In genomic region chr5:157193699-157194424, GRCh38 we compare ENCODE assay signal across 26 cellular contexts. TPM values are rescaled to one million over a fixed set of nuclear protein-coding genes. Genes with fewer than 3 reads are reported as not detected.
A peak's percentile ranks its signal among the peaks of the same experiment; 100 is the strongest.
DNase-seq lines count a peak whose midpoint lies in the region; ATAC-seq, FAIRE-seq and TF ChIP-seq lines count a peak whose summit lies in the region.
"Had no signal": no experiment of that assay in that cellular context is flagged by ENCODE, and none has a peak within 500 bp of the region (broad histone marks: within the 10 kb centered on the region; RNA-seq: fewer than 3 reads in every experiment).

No MANE protein-coding gene starts in this region.

- intact Hi-C loops in CD8-positive, alpha-beta T cell (cut with DNase I, micrococcal nuclease), result loop anchor here in 1 of 2 experiments (1.0 kb wide), 3 partner anchors 9 to 14 kb away; partner anchors contain the start of gene ITK
- intact Hi-C loops in naive thymus-derived CD4-positive, alpha-beta T cell (cut with micrococcal nuclease), result loop anchor here (1.0 to 5.0 kb wide), 6 partner anchors 9 to 37 kb away; partner anchors contain the start of gene ITK (in 1 of the 2)
- intact Hi-C loops in PC-9 (cut with micrococcal nuclease; ENCODE audit: unreplicated experiment), result no loop called here

- H3K27ac Mint-ChIP-seq in CD8-positive, alpha-beta T cell, result peak overlapping the region; percentile 95
- H3K27ac Mint-ChIP-seq in activated T-helper 17 cell treated with anti-CD3 and anti-CD28 coated beads, Interleukin-2, amount 50 U/mL, for 72 hours, result peak overlapping the region; percentile 89
- H3K27ac Mint-ChIP-seq in naive thymus-derived CD4-positive, alpha-beta T cell, result peak overlapping the region; percentile 82 to 99 (median 96)

- no peaks in the 10 kb centered on the region for H4K20me1 ChIP-seq in PC-9 (ENCODE audit: insufficient read depth)

- CTCF ChIA-PET in CD8-positive, alpha-beta T cell (lab: Charles Lee), result interaction anchor here (0.6 to 5.0 kb wide), 5 partner anchors 9 to 66 kb away, joined by 3 to 21 read pairs (median 4); no protein-coding TSS in a partner anchor
- CTCF ChIA-PET in naive thymus-derived CD4-positive, alpha-beta T cell (lab: Charles Lee), result interaction anchor here (1.1 to 1.9 kb wide), 4 partner anchors 10 to 56 kb away, joined by 3 to 6 read pairs (median 6); no protein-coding TSS in a partner anchor
- CTCF ChIA-PET in PC-9 (lab: Charles Lee), result no interaction called here

- peak; percentile 53 for ATAC-seq in CD8-positive, alpha-beta T cell
- no peak for ATAC-seq in activated T-helper 17 cell treated with anti-CD3 and anti-CD28 coated beads, Interleukin-2, amount 50 U/mL, for 72 hours (replicated peaks)
- ATAC-seq in naive thymus-derived CD4-positive, alpha-beta T cell, result peak; percentile 78
- no peak for ATAC-seq in GM21515 (IDR thresholded peaks at IDR 0.05; ENCODE audit: unreplicated experiment)
- ATAC-seq: GM12878, HCT116 had no signal

- no peaks in the 10 kb centered on the region for H3K9me3 ChIP-seq in CD8-positive, alpha-beta T cell (ENCODE audit: low read length)
- no peaks in the 10 kb centered on the region for H3K9me3 ChIP-seq in naive thymus-derived CD4-positive, alpha-beta T cell (ENCODE audit: control insufficient read depth in 2 of 3, low read length in 3 of 3)
- H3K9me3 ChIP-seq in PC-9 (ENCODE audit: insufficient read depth, low read depth), result no peaks in the 10 kb centered on the region
- H3K9me3 ChIP-seq: BE2C, thoracic aorta had no signal

- TF ChIP-seq CTCF in CD8-positive, alpha-beta T cell (IDR thresholded peaks at IDR 0.05), result no peak
- no peak for TF ChIP-seq CTCF in PC-9 (conservative IDR thresholded peaks at IDR 0.05)

- no peaks in the 10 kb centered on the region for H3K27me3 ChIP-seq in CD8-positive, alpha-beta T cell (ENCODE audit: insufficient read depth, low read length)
- no peaks in the 10 kb centered on the region for H3K27me3 ChIP-seq in naive thymus-derived CD4-positive, alpha-beta T cell (ENCODE audit: control insufficient read depth in 2 of 2, insufficient read depth in 2 of 2, low read length in 2 of 2)
- H3K27me3 ChIP-seq in PC-9 (ENCODE audit: insufficient read depth, low read depth), result peaks cover 65% of the 10 kb centered on the region

- peaks cover 12% of the 10 kb centered on the region for H3K36me3 ChIP-seq in CD8-positive, alpha-beta T cell (ENCODE audit: insufficient read depth, low read length)
- peaks cover 0 to 17% (median 0%) of the 10 kb centered on the region in 3 experiments for H3K36me3 ChIP-seq in naive thymus-derived CD4-positive, alpha-beta T cell (ENCODE audit: control insufficient read depth in 2 of 3, insufficient read depth in 3 of 3, low read length in 3 of 3)
- H3K36me3 ChIP-seq in PC-9 (ENCODE audit: low read depth), result no peaks in the 10 kb centered on the region
- H3K36me3 ChIP-seq: BE2C, thoracic aorta had no signal

- FAIRE-seq in HTR-8/SVneo (lab: Jason Lieb, UNC), result no peak
- FAIRE-seq: astrocyte, endometrium, GM12878 had no signal

- POLR2A ChIA-PET in CD8-positive, alpha-beta T cell (lab: Charles Lee), result interaction anchor here (0.7 to 6.9 kb wide), 21 partner anchors 10 to 132 kb away, joined by 3 to 52 read pairs (median 4); partner anchors contain the start of genes ITK and MED7
- POLR2A ChIA-PET in naive thymus-derived CD4-positive, alpha-beta T cell (lab: Charles Lee), result interaction anchor here (0.6 to 14.9 kb wide), 16 partner anchors 11 to 93 kb away, joined by 3 to 345 read pairs (median 4); partner anchors contain the start of gene ITK
- POLR2A ChIA-PET in PC-9 (lab: Charles Lee; ENCODE audit: unreplicated experiment), result no interaction called here

- peaks cover 77% of the 10 kb centered on the region for H3K36me3 Mint-ChIP-seq in CD8-positive, alpha-beta T cell
- peaks cover 100% of the 10 kb centered on the region for H3K36me3 Mint-ChIP-seq in activated T-helper 17 cell treated with anti-CD3 and anti-CD28 coated beads, Interleukin-2, amount 50 U/mL, for 72 hours (ENCODE audit: low read depth)
- peaks cover 15 to 68% (median 65%) of the 10 kb centered on the region in 5 donors for H3K36me3 Mint-ChIP-seq in naive thymus-derived CD4-positive, alpha-beta T cell

- BruUV-seq in PC-9 (replicated peaks; lab: Mats Ljungman, UMichigan), result no TSS peak

- no peaks in the 10 kb centered on the region for H3K27me3 Mint-ChIP-seq in CD8-positive, alpha-beta T cell (ENCODE audit: low read depth)
- no peaks in the 10 kb centered on the region for H3K27me3 Mint-ChIP-seq in activated T-helper 17 cell treated with anti-CD3 and anti-CD28 coated beads, Interleukin-2, amount 50 U/mL, for 72 hours
- H3K27me3 Mint-ChIP-seq in naive thymus-derived CD4-positive, alpha-beta T cell, result no peaks in the 10 kb centered on the region

- peak overlapping the region; percentile 71 for H3K4me3 Mint-ChIP-seq in CD8-positive, alpha-beta T cell
- peak overlapping the region; percentile 84 for H3K4me3 Mint-ChIP-seq in activated T-helper 17 cell treated with anti-CD3 and anti-CD28 coated beads, Interleukin-2, amount 50 U/mL, for 72 hours
- H3K4me3 Mint-ChIP-seq in naive thymus-derived CD4-positive, alpha-beta T cell, result peak overlapping the region; percentile 72 to 98 (median 88)

- no peak overlapping the region for H3K4me2 ChIP-seq in PC-9

- no peaks in the 10 kb centered on the region for H3K9me3 Mint-ChIP-seq in CD8-positive, alpha-beta T cell
- H3K9me3 Mint-ChIP-seq in activated T-helper 17 cell treated with anti-CD3 and anti-CD28 coated beads, Interleukin-2, amount 50 U/mL, for 72 hours, result no peaks in the 10 kb centered on the region
- H3K9me3 Mint-ChIP-seq in naive thymus-derived CD4-positive, alpha-beta T cell, result peaks cover 0 to 8% (median 0%) of the 10 kb centered on the region in 11 donors

- H3K4me3 ChIP-seq in CD8-positive, alpha-beta T cell (ENCODE audit: low read depth, low read length), result peak overlapping the region; percentile 19
- H3K4me3 ChIP-seq in Jurkat, Clone E6-1 (ENCODE audit: low read length), result no peak overlapping the region
- H3K4me3 ChIP-seq in naive thymus-derived CD4-positive, alpha-beta T cell (ENCODE audit: low read length), result peak overlapping the region; percentile 21
- no peak overlapping the region for H3K4me3 ChIP-seq in PC-9
- H3K4me3 ChIP-seq: GM12878, thoracic aorta had no signal

- peaks cover 89% of the 10 kb centered on the region for H3K4me1 Mint-ChIP-seq in CD8-positive, alpha-beta T cell (ENCODE audit: low read depth)
- H3K4me1 Mint-ChIP-seq in activated T-helper 17 cell treated with anti-CD3 and anti-CD28 coated beads, Interleukin-2, amount 50 U/mL, for 72 hours, result peaks cover 72% of the 10 kb centered on the region
- H3K4me1 Mint-ChIP-seq in naive thymus-derived CD4-positive, alpha-beta T cell, result peaks cover 56 to 97% (median 94%) of the 10 kb centered on the region in 7 donors

- peaks cover 94% of the 10 kb centered on the region for H3K4me1 ChIP-seq in CD8-positive, alpha-beta T cell (ENCODE audit: insufficient read depth, low read length)
- peaks cover 82 to 89% of the 10 kb centered on the region in 2 donors for H3K4me1 ChIP-seq in naive thymus-derived CD4-positive, alpha-beta T cell (ENCODE audit: control insufficient read depth in 2 of 2, insufficient read depth in 2 of 2, low read length in 2 of 2)
- no peaks in the 10 kb centered on the region for H3K4me1 ChIP-seq in PC-9 (replicated peaks; ENCODE audit: insufficient read depth)
- H3K4me1 ChIP-seq: BE2C had no signal

- DNase-seq in CD8-positive, alpha-beta T cell, result peak in 2 of 7 experiments; percentile 48 to 62
- DNase-seq in Jurkat, Clone E6-1 (ENCODE audit: low read depth, low spot score), result peak; percentile 47
- peak in 7 of 9 donors; percentile 62 to 84 (median 75) for DNase-seq in naive thymus-derived CD4-positive, alpha-beta T cell
- no peak for DNase-seq in HTR-8/SVneo (ENCODE audit: insufficient read length, low spot score)
- DNase-seq in hepatic stellate cell (ENCODE audit: low spot score), result no peak
- no peak for DNase-seq in PC-9
- DNase-seq: BE2C; GDM1; hippocampal formation; KBM-7; mesendoderm; NCI-H1048; NCI-H2081 treated with DMSO at 0.1 percent for 48 hours; NCI-H510A; stimulated activated CD8-positive, alpha-beta memory T cell treated with anti-CD3 and anti-CD28 coated beads, Interleukin-4, amount 100 ng/mL, for 48 hours had no signal

- H3K9me2 ChIP-seq in PC-9 (ENCODE audit: insufficient read depth), result no peaks in the 10 kb centered on the region

- H3K79me2 ChIP-seq in PC-9 (ENCODE audit: low read depth), result no peaks in the 10 kb centered on the region

- peak overlapping the region; percentile 51 for H3K27ac ChIP-seq in CD8-positive, alpha-beta T cell (ENCODE audit: low read depth, low read length)
- peak overlapping the region; percentile 81 for H3K27ac ChIP-seq in naive thymus-derived CD4-positive, alpha-beta T cell (ENCODE audit: low read depth, low read length)
- no peak overlapping the region for H3K27ac ChIP-seq in PC-9
- H3K27ac ChIP-seq: thoracic aorta had no signal

- H3F3A ChIP-seq in PC-9 (ENCODE audit: insufficient read depth, low read depth), result no peaks in the 10 kb centered on the region

- H2AFZ ChIP-seq in PC-9, result no peak overlapping the region

RNA-seq across cellular contexts. Expression of gene ITK, which starts 13.2 kb away (rescaled TPM):
- total RNA-seq in CD8-positive, alpha-beta T cell, result 100 to 1,000 TPM; 222 to 231 TPM
- polyA plus RNA-seq in Jurkat, Clone E6-1 (2012; ENCODE audit: insufficient read depth, insufficient read length), result 37.3 TPM
- total RNA-seq in activated T-helper 17 cell treated with anti-CD3 and anti-CD28 coated beads, Interleukin-2, amount 50 U/mL, for 72 hours, result 100 to 1,000 TPM; 144 to 277 TPM
- 100 to 1,000 TPM; 278 to 481 (median 324) TPM for total RNA-seq in naive thymus-derived CD4-positive, alpha-beta T cell
- polyA plus RNA-seq in naive thymus-derived CD4-positive, alpha-beta T cell, result 100 to 1,000 TPM; 183 to 245 TPM
- total RNA-seq in PC-9 (2021), result not detected in 2 replicates
- total RNA-seq: chondrocyte, OCI-LY7, pulmonary artery endothelial cell had no signal
- polyA plus RNA-seq: neural cell had no signal

RNA-seq across cellular contexts. Expression of gene GARIN3, which starts 27.8 kb away (rescaled TPM):
- not detected for total RNA-seq in CD8-positive, alpha-beta T cell
- not detected for polyA plus RNA-seq in Jurkat, Clone E6-1 (2012; ENCODE audit: insufficient read depth, insufficient read length)
- under 1 TPM; 0.09 to 0.85 TPM for total RNA-seq in activated T-helper 17 cell treated with anti-CD3 and anti-CD28 coated beads, Interleukin-2, amount 50 U/mL, for 72 hours
- not detected for total RNA-seq in naive thymus-derived CD4-positive, alpha-beta T cell
- under 1 TPM in 1 of 2 donors, not detected in 1; 0.07 TPM for polyA plus RNA-seq in naive thymus-derived CD4-positive, alpha-beta T cell
- not detected in 2 replicates for total RNA-seq in PC-9 (2021)
- total RNA-seq: astrocyte, chondrocyte, GM12878, OCI-LY7, pulmonary artery endothelial cell, thoracic aorta had no signal
- polyA plus RNA-seq: neural cell had no signal

RNA-seq across cellular contexts. Expression of gene MED7, which starts 51.2 kb away (rescaled TPM):
- 1 to 10 TPM; 5.4 to 5.9 TPM for total RNA-seq in CD8-positive, alpha-beta T cell
- polyA plus RNA-seq in Jurkat, Clone E6-1 (2012; ENCODE audit: insufficient read depth, insufficient read length), result 19.5 TPM
- 10 to 100 TPM in 1 of 2 donors, 1 to 10 TPM in 1; 9.3 to 20.3 TPM for total RNA-seq in activated T-helper 17 cell treated with anti-CD3 and anti-CD28 coated beads, Interleukin-2, amount 50 U/mL, for 72 hours
- total RNA-seq in naive thymus-derived CD4-positive, alpha-beta T cell, result 10 to 100 TPM in 3 of 5 experiments, 1 to 10 TPM in 2; 5.8 to 18.5 (median 14.2) TPM
- polyA plus RNA-seq in naive thymus-derived CD4-positive, alpha-beta T cell, result 10 to 100 TPM; 13.5 to 20.5 TPM
- 9.4 and 11.8 TPM in 2 replicates for total RNA-seq in PC-9 (2021)

Comparison
In these comparisons a context has a peak if more than half of its experiments do, and no peak if none do; other contexts are left out.
1. ATAC-seq: peak in CD8-positive, alpha-beta T cell (single experiment) and naive thymus-derived CD4-positive, alpha-beta T cell (single experiment); none in activated T-helper 17 cell treated with anti-CD3 and anti-CD28 coated beads, Interleukin-2, amount 50 U/mL, for 72 hours (single experiment) and GM21515 (single experiment).
2. DNase-seq: peak in Jurkat, Clone E6-1 (single experiment) and naive thymus-derived CD4-positive, alpha-beta T cell (7 of 9); none in HTR-8/SVneo (single experiment), hepatic stellate cell (single experiment) and PC-9 (0 of 2).
3. H3K4me3 ChIP-seq: peak in CD8-positive, alpha-beta T cell (single experiment) and naive thymus-derived CD4-positive, alpha-beta T cell (single experiment); none in Jurkat, Clone E6-1 (single experiment) and PC-9 (single experiment).
4. RNA of gene ITK, which starts 13.2 kb away (total RNA-seq): 278 to 481 TPM in naive thymus-derived CD4-positive, alpha-beta T cell, 144 to 277 TPM in activated T-helper 17 cell treated with anti-CD3 and anti-CD28 coated beads, Interleukin-2, amount 50 U/mL, for 72 hours and 222 to 231 TPM in CD8-positive, alpha-beta T cell; not detected in PC-9; every median in the first group is over 100 times any median in the second.
5. Peak in every context shown above with its lines, with median percentiles within 50 percentile points of each other: H3K27ac Mint-ChIP-seq and H3K4me3 Mint-ChIP-seq.